ENCODE assay signal across 1 cellular context in the genomic region with DNA sequence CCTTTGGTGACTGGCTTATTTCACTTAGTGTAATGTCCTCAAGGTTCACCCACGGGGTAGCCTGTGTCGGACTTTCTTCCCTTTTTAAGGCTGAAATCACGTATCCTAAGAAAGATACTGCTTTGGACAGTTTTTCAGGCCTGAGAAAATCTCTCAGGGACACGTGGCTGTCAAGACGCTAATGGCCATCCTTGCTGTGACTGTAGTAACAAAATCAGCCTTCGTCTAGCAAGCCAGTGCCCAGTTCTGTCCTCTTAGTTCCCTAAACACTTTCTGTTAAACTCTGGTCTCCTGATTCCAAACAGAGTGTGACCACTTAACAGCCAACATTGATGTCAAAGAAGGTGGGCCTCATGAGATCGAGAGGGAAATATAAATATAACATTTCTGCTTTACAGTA.
TF ChIP-seq lines count a peak whose summit lies in the region.

No MANE protein-coding gene starts in this region.

TF ChIP-seq in GM12878, 131 proteins besides CTCF, POLR2A, EP300 and RAD21:
- TF ChIP-seq, protein P1, sequence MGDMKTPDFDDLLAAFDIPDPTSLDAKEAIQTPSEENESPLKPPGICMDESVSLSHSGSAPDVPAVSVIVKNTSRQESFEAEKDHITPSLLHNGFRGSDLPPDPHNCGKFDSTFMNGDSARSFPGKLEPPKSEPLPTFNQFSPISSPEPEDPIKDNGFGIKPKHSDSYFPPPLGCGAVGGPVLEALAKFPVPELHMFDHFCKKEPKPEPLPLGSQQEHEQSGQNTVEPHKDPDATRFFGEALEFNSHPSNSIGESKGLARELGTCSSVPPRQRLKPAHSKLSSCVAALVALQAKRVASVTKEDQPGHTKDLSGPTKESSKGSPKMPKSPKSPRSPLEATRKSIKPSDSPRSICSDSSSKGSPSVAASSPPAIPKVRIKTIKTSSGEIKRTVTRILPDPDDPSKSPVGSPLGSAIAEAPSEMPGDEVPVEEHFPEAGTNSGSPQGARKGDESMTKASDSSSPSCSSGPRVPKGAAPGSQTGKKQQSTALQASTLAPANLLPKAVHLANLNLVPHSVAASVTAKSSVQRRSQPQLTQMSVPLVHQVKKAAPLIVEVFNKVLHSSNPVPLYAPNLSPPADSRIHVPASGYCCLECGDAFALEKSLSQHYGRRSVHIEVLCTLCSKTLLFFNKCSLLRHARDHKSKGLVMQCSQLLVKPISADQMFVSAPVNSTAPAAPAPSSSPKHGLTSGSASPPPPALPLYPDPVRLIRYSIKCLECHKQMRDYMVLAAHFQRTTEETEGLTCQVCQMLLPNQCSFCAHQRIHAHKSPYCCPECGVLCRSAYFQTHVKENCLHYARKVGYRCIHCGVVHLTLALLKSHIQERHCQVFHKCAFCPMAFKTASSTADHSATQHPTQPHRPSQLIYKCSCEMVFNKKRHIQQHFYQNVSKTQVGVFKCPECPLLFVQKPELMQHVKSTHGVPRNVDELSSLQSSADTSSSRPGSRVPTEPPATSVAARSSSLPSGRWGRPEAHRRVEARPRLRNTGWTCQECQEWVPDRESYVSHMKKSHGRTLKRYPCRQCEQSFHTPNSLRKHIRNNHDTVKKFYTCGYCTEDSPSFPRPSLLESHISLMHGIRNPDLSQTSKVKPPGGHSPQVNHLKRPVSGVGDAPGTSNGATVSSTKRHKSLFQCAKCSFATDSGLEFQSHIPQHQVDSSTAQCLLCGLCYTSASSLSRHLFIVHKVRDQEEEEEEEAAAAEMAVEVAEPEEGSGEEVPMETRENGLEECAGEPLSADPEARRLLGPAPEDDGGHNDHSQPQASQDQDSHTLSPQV (IDR thresholded peaks at IDR 0.05), result no peak
- TF ChIP-seq ESRRA (IDR thresholded peaks at IDR 0.05; ENCODE audit: low read length), result no peak
- TF ChIP-seq, protein P2, sequence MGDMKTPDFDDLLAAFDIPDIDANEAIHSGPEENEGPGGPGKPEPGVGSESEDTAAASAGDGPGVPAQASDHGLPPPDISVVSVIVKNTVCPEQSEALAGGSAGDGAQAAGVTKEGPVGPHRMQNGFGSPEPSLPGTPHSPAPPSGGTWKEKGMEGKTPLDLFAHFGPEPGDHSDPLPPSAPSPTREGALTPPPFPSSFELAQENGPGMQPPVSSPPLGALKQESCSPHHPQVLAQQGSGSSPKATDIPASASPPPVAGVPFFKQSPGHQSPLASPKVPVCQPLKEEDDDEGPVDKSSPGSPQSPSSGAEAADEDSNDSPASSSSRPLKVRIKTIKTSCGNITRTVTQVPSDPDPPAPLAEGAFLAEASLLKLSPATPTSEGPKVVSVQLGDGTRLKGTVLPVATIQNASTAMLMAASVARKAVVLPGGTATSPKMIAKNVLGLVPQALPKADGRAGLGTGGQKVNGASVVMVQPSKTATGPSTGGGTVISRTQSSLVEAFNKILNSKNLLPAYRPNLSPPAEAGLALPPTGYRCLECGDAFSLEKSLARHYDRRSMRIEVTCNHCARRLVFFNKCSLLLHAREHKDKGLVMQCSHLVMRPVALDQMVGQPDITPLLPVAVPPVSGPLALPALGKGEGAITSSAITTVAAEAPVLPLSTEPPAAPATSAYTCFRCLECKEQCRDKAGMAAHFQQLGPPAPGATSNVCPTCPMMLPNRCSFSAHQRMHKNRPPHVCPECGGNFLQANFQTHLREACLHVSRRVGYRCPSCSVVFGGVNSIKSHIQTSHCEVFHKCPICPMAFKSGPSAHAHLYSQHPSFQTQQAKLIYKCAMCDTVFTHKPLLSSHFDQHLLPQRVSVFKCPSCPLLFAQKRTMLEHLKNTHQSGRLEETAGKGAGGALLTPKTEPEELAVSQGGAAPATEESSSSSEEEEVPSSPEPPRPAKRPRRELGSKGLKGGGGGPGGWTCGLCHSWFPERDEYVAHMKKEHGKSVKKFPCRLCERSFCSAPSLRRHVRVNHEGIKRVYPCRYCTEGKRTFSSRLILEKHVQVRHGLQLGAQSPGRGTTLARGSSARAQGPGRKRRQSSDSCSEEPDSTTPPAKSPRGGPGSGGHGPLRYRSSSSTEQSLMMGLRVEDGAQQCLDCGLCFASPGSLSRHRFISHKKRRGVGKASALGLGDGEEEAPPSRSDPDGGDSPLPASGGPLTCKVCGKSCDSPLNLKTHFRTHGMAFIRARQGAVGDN (IDR thresholded peaks at IDR 0.05), result peak; percentile 31; the same call in 1 of the 2 replicates
- no peak for TF ChIP-seq TCF7 (IDR thresholded peaks at IDR 0.05; ENCODE audit: borderline replicate concordance)
- no peak for TF ChIP-seq MTA2 (IDR thresholded peaks at IDR 0.05; ENCODE audit: low read depth)
TF ChIP-seq in GM12878: peak in this region for 1.
